Comparison of ENCODE assay signal across 2 cellular contexts in genomic region chr17:55830210-55830609, GRCh38.
TF ChIP-seq lines count a peak whose summit lies in the region.

No MANE protein-coding gene starts in this region.

TF ChIP-seq in A549, 52 proteins besides CTCF, POLR2A, EP300 and RAD21:
- TF ChIP-seq MAFK (IDR thresholded peaks at IDR 0.05; ENCODE audit: partially characterized antibody) (peak; percentile 95), HEYL (CRISPR knock-in tag; IDR thresholded peaks at IDR 0.05) (no peak)

TF ChIP-seq in H1, 55 proteins besides CTCF, POLR2A, EP300 and RAD21:
- TF ChIP-seq SUZ12 (IDR thresholded peaks at IDR 0.05; ENCODE audit: low read length) (no peak), TAF1 (IDR thresholded peaks at IDR 0.05; ENCODE audit: low read depth, low read length) (no peak), MAFK (IDR thresholded peaks at IDR 0.05; ENCODE audit: low read depth, low read length) (peak; percentile 77; the same call in 1 of the 2 replicates)
